Comparison of ENCODE assay signal across 1 cellular context in the genomic region with DNA sequence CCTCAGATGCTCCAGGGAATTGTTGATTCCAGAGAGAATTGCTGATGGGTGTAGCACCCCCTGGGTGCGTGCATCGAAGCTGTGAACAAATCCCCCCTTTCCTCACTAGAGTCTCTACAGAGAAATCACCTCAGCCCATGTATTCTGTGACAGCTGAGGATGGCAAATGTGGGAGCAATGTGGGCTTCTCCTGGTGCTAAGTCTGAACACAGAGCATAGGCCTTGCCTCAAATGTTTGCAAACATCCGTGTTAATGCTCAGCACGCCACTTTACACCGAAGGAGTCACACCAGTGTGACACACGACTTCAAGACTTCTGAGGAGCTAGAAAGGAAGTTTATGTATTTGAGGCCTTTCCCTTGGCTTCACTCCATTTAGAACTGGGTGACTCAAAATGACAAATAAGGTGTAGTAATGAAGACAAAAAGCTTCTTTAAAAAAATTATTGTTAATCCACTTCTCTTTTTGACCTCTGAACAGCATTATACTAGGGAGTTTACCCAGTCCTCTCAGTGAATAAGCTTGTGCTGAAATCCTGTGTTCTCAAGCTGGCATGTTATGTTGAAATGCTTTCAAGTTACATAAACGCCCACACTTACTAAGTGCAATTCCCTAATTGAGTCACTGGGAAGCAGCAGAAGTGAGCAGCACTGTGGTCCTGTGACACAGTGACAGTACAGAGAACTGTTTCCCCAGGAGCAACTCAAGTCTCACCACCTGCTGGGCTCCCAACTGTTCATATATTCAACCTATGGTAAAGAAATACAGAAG.
TF ChIP-seq lines count a peak whose summit lies in the region.

No MANE protein-coding gene starts in this region.

TF ChIP-seq in SK-N-SH, 30 proteins besides CTCF, POLR2A, EP300 and RAD21 (continued from another document):
- TF ChIP-seq, protein P1, sequence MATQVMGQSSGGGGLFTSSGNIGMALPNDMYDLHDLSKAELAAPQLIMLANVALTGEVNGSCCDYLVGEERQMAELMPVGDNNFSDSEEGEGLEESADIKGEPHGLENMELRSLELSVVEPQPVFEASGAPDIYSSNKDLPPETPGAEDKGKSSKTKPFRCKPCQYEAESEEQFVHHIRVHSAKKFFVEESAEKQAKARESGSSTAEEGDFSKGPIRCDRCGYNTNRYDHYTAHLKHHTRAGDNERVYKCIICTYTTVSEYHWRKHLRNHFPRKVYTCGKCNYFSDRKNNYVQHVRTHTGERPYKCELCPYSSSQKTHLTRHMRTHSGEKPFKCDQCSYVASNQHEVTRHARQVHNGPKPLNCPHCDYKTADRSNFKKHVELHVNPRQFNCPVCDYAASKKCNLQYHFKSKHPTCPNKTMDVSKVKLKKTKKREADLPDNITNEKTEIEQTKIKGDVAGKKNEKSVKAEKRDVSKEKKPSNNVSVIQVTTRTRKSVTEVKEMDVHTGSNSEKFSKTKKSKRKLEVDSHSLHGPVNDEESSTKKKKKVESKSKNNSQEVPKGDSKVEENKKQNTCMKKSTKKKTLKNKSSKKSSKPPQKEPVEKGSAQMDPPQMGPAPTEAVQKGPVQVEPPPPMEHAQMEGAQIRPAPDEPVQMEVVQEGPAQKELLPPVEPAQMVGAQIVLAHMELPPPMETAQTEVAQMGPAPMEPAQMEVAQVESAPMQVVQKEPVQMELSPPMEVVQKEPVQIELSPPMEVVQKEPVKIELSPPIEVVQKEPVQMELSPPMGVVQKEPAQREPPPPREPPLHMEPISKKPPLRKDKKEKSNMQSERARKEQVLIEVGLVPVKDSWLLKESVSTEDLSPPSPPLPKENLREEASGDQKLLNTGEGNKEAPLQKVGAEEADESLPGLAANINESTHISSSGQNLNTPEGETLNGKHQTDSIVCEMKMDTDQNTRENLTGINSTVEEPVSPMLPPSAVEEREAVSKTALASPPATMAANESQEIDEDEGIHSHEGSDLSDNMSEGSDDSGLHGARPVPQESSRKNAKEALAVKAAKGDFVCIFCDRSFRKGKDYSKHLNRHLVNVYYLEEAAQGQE (IDR thresholded peaks at IDR 0.05; ENCODE audit: low read depth, low read length) = no peak
- no peak for TF ChIP-seq GABPA (IDR thresholded peaks at IDR 0.05; ENCODE audit: low read depth)
- TF ChIP-seq GATA2 (CRISPR knock-in tag; IDR thresholded peaks at IDR 0.05) = no peak
- TF ChIP-seq SIN3A (IDR thresholded peaks at IDR 0.05; ENCODE audit: borderline replicate concordance, low read depth, low read length) = no peak
- no peak for TF ChIP-seq TCF12 (IDR thresholded peaks at IDR 0.05)
